Comparison of ENCODE assay signal across 23 cellular contexts in the genomic region with DNA sequence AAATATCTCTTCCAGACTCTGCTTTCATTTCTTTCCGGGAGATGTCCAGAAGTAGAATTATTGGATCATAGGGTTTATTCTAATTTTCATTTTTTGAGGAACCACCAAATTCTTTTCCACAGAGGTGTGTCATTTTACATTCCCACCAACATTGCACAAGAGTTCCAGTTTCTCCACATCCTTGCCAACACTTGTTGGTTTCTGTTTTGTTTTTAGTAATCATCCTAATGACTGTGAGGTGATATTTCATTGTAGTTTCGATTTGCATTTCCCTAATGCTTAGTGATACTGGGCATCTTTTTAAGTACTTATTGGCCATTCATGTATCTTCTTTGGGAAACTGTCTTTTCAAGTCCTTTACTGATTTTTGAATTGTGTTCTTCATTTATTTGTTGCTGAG.
"Had no signal": no experiment of that assay in that cellular context is flagged by ENCODE, and none has a peak within 500 bp of the region (broad histone marks: within the 10 kb centered on the region; RNA-seq: fewer than 3 reads in every experiment).

No MANE protein-coding gene starts in this region.

- H3K4me3 ChIP-seq: cardiac muscle cell, gastrocnemius medialis, heart left ventricle, left ventricle myocardium inferior, tibial artery, uterus had no signal

- H3K9me3 ChIP-seq: gastrocnemius medialis, tibial artery, uterus had no signal

- FAIRE-seq: endothelial cell of umbilical vein had no signal

- H3K36me3 ChIP-seq: cardiac muscle cell, gastrocnemius medialis, heart left ventricle, left ventricle myocardium inferior, tibial artery, uterus had no signal

- H3K27me3 ChIP-seq: cardiac muscle cell, gastrocnemius medialis, heart left ventricle, tibial artery, uterus had no signal

- H3K4me3 Mint-ChIP-seq: activated B cell treated with CpG ODN at 0.5 μM for 24 hours; activated CD4-positive, alpha-beta memory T cell treated with anti-CD3 and anti-CD28 coated beads for 36 hours; activated CD8-positive, alpha-beta memory T cell treated with anti-CD3 and anti-CD28 coated beads, Interleukin-2, amount 10 ng/mL, durations not matched to agents 7 days and 5 days; activated naive CD4-positive, alpha-beta T cell treated with anti-CD3 and anti-CD28 coated beads for 36 hours; nephron progenitor cell; T-cell had no signal

- H3K27ac Mint-ChIP-seq: activated B cell treated with CpG ODN at 0.5 μM for 24 hours; activated CD8-positive, alpha-beta memory T cell treated with anti-CD3 and anti-CD28 coated beads, Interleukin-2, amount 10 ng/mL, durations not matched to agents 7 days and 5 days; nephron progenitor cell; T-cell had no signal

- DNase-seq: activated B cell treated with CpG ODN at 0.5 μM for 24 hours; activated CD4-positive, alpha-beta memory T cell treated with anti-CD3 and anti-CD28 coated beads for 36 hours; activated CD4-positive, alpha-beta T cell treated with anti-CD3 and anti-CD28 coated beads for 4 hours; activated CD8-positive, alpha-beta memory T cell treated with anti-CD3 and anti-CD28 coated beads, Interleukin-2, amount 10 ng/mL, durations not matched to agents 7 days and 5 days; activated naive CD4-positive, alpha-beta T cell treated with anti-CD3 and anti-CD28 coated beads for 36 hours; dermis blood vessel endothelial cell; effector memory CD4-positive, alpha-beta T cell; gastrocnemius medialis; heart left ventricle; kidney glomerular epithelial cell; left ventricle myocardium inferior; nephron progenitor cell; occipital lobe; posterior cingulate gyrus; stimulated activated CD4-positive, alpha-beta T cell treated with anti-CD3 and anti-CD28 coated beads, Interleukin-1b, Interleukin-23, amount 100 ng/mL, for 48 hours; stimulated activated CD8-positive, alpha-beta memory T cell treated with anti-CD3 and anti-CD28 coated beads, Interleukin-4, amount 100 ng/mL, for 48 hours; stimulated activated naive CD4-positive, alpha-beta T cell; substantia nigra; T-cell; tibial artery; uterus had no signal

- H3K27me3 Mint-ChIP-seq: activated CD4-positive, alpha-beta memory T cell treated with anti-CD3 and anti-CD28 coated beads for 36 hours; activated CD8-positive, alpha-beta memory T cell treated with anti-CD3 and anti-CD28 coated beads, Interleukin-2, amount 10 ng/mL, durations not matched to agents 7 days and 5 days; T-cell had no signal

- H3K27ac ChIP-seq: cardiac muscle cell, gastrocnemius medialis, heart left ventricle, left ventricle myocardium inferior, tibial artery, uterus had no signal

- H3K4me1 Mint-ChIP-seq: activated B cell treated with CpG ODN at 0.5 μM for 24 hours had no signal

- ATAC-seq: activated CD8-positive, alpha-beta memory T cell treated with anti-CD3 and anti-CD28 coated beads, Interleukin-2, amount 10 ng/mL, durations not matched to agents 7 days and 5 days; gastrocnemius medialis; heart left ventricle; T-cell had no signal

- H3K4me1 ChIP-seq: gastrocnemius medialis, tibial artery had no signal
